In the genomic region with DNA sequence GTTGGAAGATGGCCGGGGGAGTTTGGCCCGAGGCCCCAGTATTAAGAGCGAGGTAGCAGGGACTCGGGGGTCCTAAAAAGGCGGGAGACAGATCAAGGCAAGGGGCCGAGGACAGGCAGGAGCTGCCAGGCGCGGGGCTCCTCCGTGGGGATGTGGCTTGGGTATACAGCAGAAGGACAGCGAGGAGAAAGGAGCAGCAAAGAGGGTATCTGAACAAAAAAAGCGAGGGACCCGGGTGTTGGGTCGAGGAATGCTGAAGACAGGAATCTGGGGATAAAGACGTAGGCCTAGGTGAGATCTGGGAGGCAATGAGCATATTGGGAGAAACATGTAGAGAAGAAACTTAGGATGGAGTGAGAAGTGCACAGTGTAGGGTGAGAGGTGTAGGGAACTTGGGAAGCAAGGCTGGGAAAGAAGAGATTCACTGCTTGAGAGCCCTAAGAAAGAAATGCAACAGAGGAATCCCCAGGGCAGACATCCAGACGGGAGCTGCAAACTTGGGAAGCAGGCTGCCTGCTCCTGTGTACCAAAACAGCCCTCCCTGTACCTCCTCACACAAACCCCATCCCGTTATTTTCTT, we compare ENCODE assay signal across 7 cellular contexts. TPM values are rescaled to one million over a fixed set of nuclear protein-coding genes. Genes with fewer than 3 reads are reported as not detected.
DNase-seq lines count a peak whose midpoint lies in the region; ATAC-seq and TF ChIP-seq lines count a peak whose summit lies in the region.

No MANE protein-coding gene starts in this region.

- peak overlapping the region; percentile 43 for H3K4me3 ChIP-seq in HAP-1

- H3K27ac ChIP-seq in epithelial cell of prostate: peak overlapping the region; percentile 63

- DNase-seq in GM03348 (ENCODE audit: low spot score): peak; percentile 44
- no peak for DNase-seq in HAP-1 (ENCODE audit: low spot score in 2 of 2)
- peak; percentile 19 for DNase-seq in RKO (ENCODE audit: low spot score)
- DNase-seq in epithelial cell of prostate (ENCODE audit: low read depth, low spot score): no peak
- DNase-seq in naive B cell: peak; percentile 20
- no peak for DNase-seq in erythroblast (lab: John Stamatoyannopoulos, UW)

- H3K4me1 ChIP-seq in HAP-1: peaks cover 4% of the 10 kb centered on the region

- H3K9me3 Mint-ChIP-seq in naive B cell: no peaks in the 10 kb centered on the region

- no peaks in the 10 kb centered on the region for H3K9me3 ChIP-seq in HAP-1

- peak; percentile 12 to 15 for ATAC-seq in naive B cell (ENCODE audit: low read depth in 2 of 2)
- ATAC-seq in GM18520 (IDR thresholded peaks at IDR 0.05; ENCODE audit: unreplicated experiment): no peak

- no peaks in the 10 kb centered on the region for H3K36me3 Mint-ChIP-seq in naive B cell

- no peaks in the 10 kb centered on the region for H3K36me3 ChIP-seq in HAP-1 (replicated peaks)

- H3K4me3 Mint-ChIP-seq in naive B cell: peak overlapping the region; percentile 82 to 95 (median 92)

- H3K27me3 ChIP-seq in HAP-1 (ENCODE audit: low read depth): no peaks in the 10 kb centered on the region

- in situ Hi-C loops in HAP-1 (cut with MboI; ENCODE audit: low sequenced_read_pairs): no loop called here

- no peaks in the 10 kb centered on the region for H3K27me3 Mint-ChIP-seq in naive B cell

- H3K4me1 Mint-ChIP-seq in naive B cell: peaks cover 14 to 21% (median 20%) of the 10 kb centered on the region in 3 donors

- H3K27ac Mint-ChIP-seq in naive B cell: peak overlapping the region in 4 of 6 donors; percentile 82 to 93 (median 86)

- no peak for TF ChIP-seq POLR2A in erythroblast (IDR thresholded peaks at IDR 0.05; ENCODE audit: low read length)

RNA-seq across cellular contexts. Expression of a gene that starts 10.9 kb away (rescaled TPM):
- under 1 TPM in 4 of 6 donors, not detected in 2; 0.18 to 0.58 (median 0.31) TPM for polyA plus RNA-seq in naive B cell (ENCODE audit: low read depth in 6 of 6)

RNA-seq across cellular contexts. Expression of a gene that starts 12.9 kb away (rescaled TPM):
- polyA plus RNA-seq in naive B cell (ENCODE audit: low read depth in 6 of 6): under 1 TPM in 5 of 6 donors, not detected in 1; 0.14 to 0.32 (median 0.25) TPM

RNA-seq across cellular contexts. Expression of a gene that starts 33.7 kb away (rescaled TPM):
- polyA plus RNA-seq in naive B cell (ENCODE audit: low read depth in 6 of 6): 100 to 1,000 TPM; 199 to 764 (median 532) TPM

RNA-seq across cellular contexts. Expression of a gene that starts 34.1 kb away (rescaled TPM):
- polyA plus RNA-seq in naive B cell (ENCODE audit: low read depth in 6 of 6): 10 to 100 TPM; 58.4 to 77.7 (median 68.8) TPM

RNA-seq across cellular contexts. Expression of a gene that starts 41.4 kb away (rescaled TPM):
- 10 to 100 TPM in 5 of 6 donors, 1 to 10 TPM in 1; 10.0 to 18.6 (median 11.9) TPM for polyA plus RNA-seq in naive B cell (ENCODE audit: low read depth in 6 of 6)

Comparison
In these comparisons a context has a peak if more than half of its experiments do, and no peak if none do; other contexts are left out.
1. DNase-seq: peak in GM03348 (single experiment), RKO (single experiment) and naive B cell (single experiment); none in HAP-1 (0 of 2), epithelial cell of prostate (single experiment) and erythroblast (0 of 2).